Comparison of ENCODE assay signal across 14 cellular contexts in the genomic region with DNA sequence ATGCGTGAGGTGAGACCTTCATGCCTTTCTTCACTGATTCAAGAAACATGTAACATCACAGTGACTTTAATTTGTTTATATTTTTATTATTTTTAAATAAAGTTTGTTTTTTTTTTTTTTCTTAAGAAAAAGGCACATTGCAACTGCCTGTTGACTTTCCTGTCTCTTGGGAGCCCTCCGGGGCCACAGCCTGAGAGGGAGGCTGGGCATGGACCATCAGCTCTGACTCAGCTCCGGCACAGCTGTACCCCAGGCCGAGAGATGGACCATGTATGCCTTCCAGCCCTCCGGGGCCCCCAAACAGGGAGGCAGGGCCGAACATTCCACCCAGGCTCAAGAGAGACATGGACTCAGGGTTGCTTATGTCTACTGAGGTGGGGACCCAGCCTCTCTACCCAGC.
"Had no signal": no experiment of that assay in that cellular context is flagged by ENCODE, and none has a peak within 500 bp of the region (broad histone marks: within the 10 kb centered on the region; RNA-seq: fewer than 3 reads in every experiment).

No MANE protein-coding gene starts in this region.

- H3K27ac Mint-ChIP-seq: activated CD4-positive, alpha-beta T cell treated with anti-CD3 and anti-CD28 coated beads, Interleukin-2, amount 10 ng/mL, durations not matched to agents 7 days and 5 days; activated naive CD8-positive, alpha-beta T cell treated with anti-CD3 and anti-CD28 coated beads for 36 hours; nephron progenitor cell had no signal

- H3K4me3 ChIP-seq: breast epithelium, dorsolateral prefrontal cortex, ovary, stomach, thoracic aorta had no signal

- H3K27ac ChIP-seq: breast epithelium, dorsolateral prefrontal cortex, ovary, stomach, thoracic aorta had no signal

- H3K9me3 ChIP-seq: breast epithelium, ovary, stomach, thoracic aorta had no signal

- H3K36me3 ChIP-seq: breast epithelium, ovary, thoracic aorta had no signal

- H3K4me3 Mint-ChIP-seq: activated CD4-positive, alpha-beta T cell treated with anti-CD3 and anti-CD28 coated beads, Interleukin-2, amount 10 ng/mL, durations not matched to agents 7 days and 5 days; activated naive CD8-positive, alpha-beta T cell treated with anti-CD3 and anti-CD28 coated beads for 36 hours; nephron progenitor cell had no signal

- DNase-seq: activated CD4-positive, alpha-beta T cell treated with anti-CD3 and anti-CD28 coated beads, Interleukin-2, amount 10 ng/mL, durations not matched to agents 7 days and 5 days; activated CD4-positive, CD25-positive, alpha-beta regulatory T cell; activated gamma-delta T cell; activated naive CD8-positive, alpha-beta T cell treated with anti-CD3 and anti-CD28 coated beads for 36 hours; aorta; dorsolateral prefrontal cortex; nephron progenitor cell; ovary; stimulated activated CD4-positive, alpha-beta T cell treated with anti-CD3 and anti-CD28 coated beads, Interleukin-4, amount 100 ng/mL, for 1 hour; stimulated activated CD8-positive, alpha-beta memory T cell treated with anti-CD3 and anti-CD28 coated beads, Interleukin-4, amount 100 ng/mL, for 48 hours; stomach had no signal

- H3K27me3 ChIP-seq: breast epithelium, dorsolateral prefrontal cortex, ovary, stomach had no signal

- ATAC-seq: esophagus mucosa had no signal

- H3K9me3 Mint-ChIP-seq: activated CD4-positive, alpha-beta T cell treated with anti-CD3 and anti-CD28 coated beads, Interleukin-2, amount 10 ng/mL, durations not matched to agents 7 days and 5 days; activated naive CD8-positive, alpha-beta T cell treated with anti-CD3 and anti-CD28 coated beads for 36 hours; nephron progenitor cell had no signal

- H3K27me3 Mint-ChIP-seq: activated CD4-positive, alpha-beta T cell treated with anti-CD3 and anti-CD28 coated beads, Interleukin-2, amount 10 ng/mL, durations not matched to agents 7 days and 5 days; activated naive CD8-positive, alpha-beta T cell treated with anti-CD3 and anti-CD28 coated beads for 36 hours had no signal
